In the genomic region with DNA sequence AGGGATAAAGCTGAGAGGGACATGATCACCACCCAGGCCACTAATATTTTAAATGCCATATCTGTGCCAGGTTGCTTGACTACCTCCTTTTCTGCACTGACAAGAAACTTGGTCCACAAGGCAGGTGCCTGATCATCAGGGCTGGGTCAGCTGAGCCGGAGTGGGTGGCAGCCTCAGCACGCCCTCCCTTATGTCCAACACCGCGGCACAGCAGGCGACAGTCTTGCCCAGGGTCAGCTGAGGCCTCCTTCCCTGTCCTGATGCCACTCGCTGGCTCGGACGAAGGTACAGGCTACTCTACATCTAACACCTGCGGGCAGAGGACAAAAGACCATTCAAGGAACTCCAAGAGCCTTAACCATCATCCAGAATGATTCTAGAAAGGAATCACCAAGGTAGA, we compare ENCODE assay signal across 9 cellular contexts. TPM values are rescaled to one million over a fixed set of nuclear protein-coding genes. Genes with fewer than 3 reads are reported as not detected.
A peak's percentile ranks its signal among the peaks of the same experiment; 100 is the strongest.
DNase-seq lines count a peak whose midpoint lies in the region; ATAC-seq and TF ChIP-seq lines count a peak whose summit lies in the region.
"Had no signal": no experiment of that assay in that cellular context is flagged by ENCODE, and none has a peak within 500 bp of the region (broad histone marks: within the 10 kb centered on the region; RNA-seq: fewer than 3 reads in every experiment).

No MANE protein-coding gene starts in this region.

- no CpG with 5 or more reads among the region's 9 CpGs for WGBS in neuronal stem cell (ENCODE audit: extremely low coverage in 2 of 2, insufficient read length in 2 of 2, insufficient replicate concordance in 1 of 2), 2 donors

- H3K27me3 ChIP-seq in WERI-Rb-1 (ENCODE audit: insufficient read depth, low read depth, severe bottlenecking) (no peaks in the 10 kb centered on the region), neuronal stem cell (ENCODE audit: control insufficient read depth in 3 of 3, insufficient read depth in 3 of 3, low read depth in 1 of 3, low read length in 3 of 3) (no peaks in the 10 kb centered on the region)

- H3K4me2 ChIP-seq in neuronal stem cell (ENCODE audit: insufficient read depth, low read length, poor library complexity, severe bottlenecking), result no peak overlapping the region

- H3K36me3 ChIP-seq in WERI-Rb-1, result peaks cover 41% of the 10 kb centered on the region
- H3K36me3 ChIP-seq in neuronal stem cell (replicated peaks in 1 of 2; ENCODE audit: control insufficient read depth in 2 of 2, insufficient read depth in 2 of 2, low read length in 2 of 2), result peaks cover 10 to 82% of the 10 kb centered on the region in 2 donors

- peak overlapping the region; percentile 89 for H3K27ac ChIP-seq in C4-2B
- peak overlapping the region; percentile 67 for H3K27ac ChIP-seq in WERI-Rb-1
- no peak overlapping the region for H3K27ac ChIP-seq in neuronal stem cell (replicated peaks; ENCODE audit: low read length)

- H2BK5ac ChIP-seq in neuronal stem cell (ENCODE audit: low read length), result no peak overlapping the region

- H2BK15ac ChIP-seq in neuronal stem cell (ENCODE audit: low read length), result no peak overlapping the region

- no peak overlapping the region for H4K91ac ChIP-seq in neuronal stem cell (ENCODE audit: low read depth, low read length, poor library complexity)

- H3K79me1 ChIP-seq in neuronal stem cell (ENCODE audit: low read depth, low read length), result peaks cover 12% of the 10 kb centered on the region

- intact Hi-C loops in Right ventricle myocardium superior (cut with DNase I), result no loop called here

- TF ChIP-seq CTCF in C4-2B (conservative IDR thresholded peaks at IDR 0.05), result no peak
- TF ChIP-seq CTCF in WERI-Rb-1 (IDR thresholded peaks at IDR 0.05; ENCODE audit: low read depth, low read length), result no peak

- peak overlapping the region; percentile 2 for H3K23ac ChIP-seq in neuronal stem cell (ENCODE audit: low read depth, low read length, poor library complexity)

- H3K9me3 ChIP-seq in WERI-Rb-1 (ENCODE audit: severe bottlenecking), result no peaks in the 10 kb centered on the region
- H3K9me3 ChIP-seq in neuronal stem cell (replicated peaks in 1 of 2; ENCODE audit: control insufficient read depth in 2 of 2, insufficient read depth in 1 of 2, low read depth in 1 of 2, low read length in 2 of 2), result no peaks in the 10 kb centered on the region

- no peak overlapping the region for H2BK12ac ChIP-seq in neuronal stem cell (ENCODE audit: low read length)

- H3K18ac ChIP-seq in neuronal stem cell (ENCODE audit: low read length), result peak overlapping the region; percentile 5

- no peak overlapping the region for H4K8ac ChIP-seq in neuronal stem cell (ENCODE audit: low read depth, low read length)

- ATAC-seq in Right ventricle myocardium superior (ENCODE audit: poor library complexity) (peak; percentile 52), HG03175 (IDR thresholded peaks at IDR 0.05; ENCODE audit: unreplicated experiment) (no peak)

- no peak overlapping the region for H3K4me3 ChIP-seq in WERI-Rb-1 (ENCODE audit: low read depth, low read length)
- no peak overlapping the region for H3K4me3 ChIP-seq in neuronal stem cell (ENCODE audit: low read length in 2 of 2)

- no peak overlapping the region for H2BK120ac ChIP-seq in neuronal stem cell (ENCODE audit: low read depth, low read length)

- peaks cover 23% of the 10 kb centered on the region in 2 donors for H3K4me1 ChIP-seq in neuronal stem cell (ENCODE audit: control insufficient read depth in 2 of 2, insufficient read depth in 1 of 2, low read depth in 1 of 2, low read length in 2 of 2)

- H3K14ac ChIP-seq in neuronal stem cell (ENCODE audit: low read length), result no peak overlapping the region

- H2AK5ac ChIP-seq in neuronal stem cell (ENCODE audit: low read depth, low read length), result no peak overlapping the region

- H2AFZ ChIP-seq in neuronal stem cell (ENCODE audit: low read length), result no peak overlapping the region

- DNase-seq in WERI-Rb-1, result peak; percentile 30
- DNase-seq in Right ventricle myocardium superior, result no peak
- DNase-seq in neuronal stem cell (ENCODE audit: low spot score), result no peak
- DNase-seq in NCI-H446 treated with DMSO at 0.1 percent for 48 hours (lab: John Stamatoyannopoulos, UW), result no peak
- DNase-seq in globus pallidus (ENCODE audit: low spot score), result no peak
- DNase-seq in activated effector memory CD4-positive, alpha-beta T cell treated with Interleukin-2 at 50 U/mL for 16 hours, result no peak
- DNase-seq: NCI-H2171 treated with DMSO at 0.1 percent for 48 hours had no signal

- H3K4ac ChIP-seq in neuronal stem cell (ENCODE audit: low read length), result no peak overlapping the region

- H3K9ac ChIP-seq in neuronal stem cell (ENCODE audit: low read depth, low read length, poor library complexity), result no peak overlapping the region

RNA-seq across cellular contexts. Expression of a gene that starts 16.9 kb away (rescaled TPM):
- total RNA-seq in Right ventricle myocardium superior, result 20.6 TPM
- 19.2 TPM for polyA plus RNA-seq in neuronal stem cell (2013, experiment 1 of 2)
- 19.1 TPM for polyA plus RNA-seq in neuronal stem cell (2013, experiment 2 of 2)

RNA-seq across cellular contexts. Expression of a gene that starts 33.9 kb away (rescaled TPM):
- total RNA-seq in Right ventricle myocardium superior, result 42.2 TPM
- 238 TPM for polyA plus RNA-seq in neuronal stem cell (2013, experiment 1 of 2)
- 232 TPM for polyA plus RNA-seq in neuronal stem cell (2013, experiment 2 of 2)

RNA-seq across cellular contexts. Expression of a gene that starts 48.3 kb away (rescaled TPM):
- total RNA-seq in Right ventricle myocardium superior, result 34.9 TPM
- 49.2 TPM for polyA plus RNA-seq in neuronal stem cell (2013, experiment 1 of 2)
- 45.0 TPM for polyA plus RNA-seq in neuronal stem cell (2013, experiment 2 of 2)
